Comparison of ENCODE assay signal across 8 cellular contexts in the genomic region with DNA sequence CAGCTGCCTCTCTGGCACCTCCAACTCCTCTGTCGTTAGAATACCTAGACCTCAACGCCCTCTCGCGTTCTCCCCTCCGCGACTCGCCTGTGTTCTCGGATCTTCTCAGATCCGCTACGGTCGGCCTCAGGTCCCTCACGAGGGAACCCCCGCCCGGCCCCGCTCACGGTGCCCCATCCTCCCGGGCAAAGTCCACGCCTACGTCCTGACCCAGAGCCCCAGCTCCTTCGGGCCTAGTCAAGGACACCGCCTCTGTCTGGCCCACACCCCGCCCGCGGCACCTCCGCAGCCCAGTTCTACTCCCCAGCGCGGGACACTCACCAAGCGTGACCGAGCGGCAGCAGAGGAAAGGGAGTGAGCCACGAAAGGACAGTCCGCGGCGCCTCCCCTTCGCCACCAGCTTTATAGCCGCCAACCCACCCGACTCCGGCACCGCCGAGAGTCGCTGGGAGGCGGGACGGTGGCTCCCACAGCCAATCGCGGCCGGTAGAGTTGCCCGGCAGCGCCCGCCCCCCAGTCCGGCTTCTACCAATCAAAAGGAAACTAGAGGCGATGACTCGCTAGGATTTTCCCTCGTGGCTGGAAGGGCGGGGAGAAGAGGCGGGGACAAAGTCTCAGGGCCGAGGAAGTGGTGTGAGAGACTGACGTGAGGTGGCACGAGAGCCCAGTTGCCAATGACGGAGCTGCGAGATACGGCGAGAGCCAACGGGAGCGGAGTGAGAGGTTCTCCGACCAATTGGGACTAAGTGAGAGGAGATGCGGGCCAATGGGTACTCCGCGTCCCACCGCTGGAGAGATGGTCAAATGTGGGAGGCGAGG. TPM values are rescaled to one million over a fixed set of nuclear protein-coding genes. Genes with fewer than 3 reads are reported as not detected.
DNase-seq lines count a peak whose midpoint lies in the region; TF ChIP-seq lines count a peak whose summit lies in the region.

A gene (minus strand): TSS at position 378 of the 819 bp plus-strand sequence. CDS start 14,447 bp downstream, outside the sequence.

- peaks cover 10% of the 10 kb centered on the region for H3F3A ChIP-seq in MM.1S (ENCODE audit: insufficient read depth, low read length)

- H3K36me3 ChIP-seq in ES-I3 (ENCODE audit: insufficient read depth, low read length), result 0 out of 2 replicates have a peak, but pooled peaks cover 3% of the 10 kb centered on the region
- H3K36me3 ChIP-seq in HAP-1 (replicated peaks), result no peaks in the 10 kb centered on the region; the same call in 1 of the 2 replicates
- 0 out of 2 replicates have a peak, but pooled peaks cover 3% of the 10 kb centered on the region for H3K36me3 ChIP-seq in MM.1S (replicated peaks; ENCODE audit: insufficient read depth, low read length)

- peak within 1 kb of the TSS; percentile 94 for H3K27ac ChIP-seq in MM.1S (ENCODE audit: low read length)

- H3K4me3 ChIP-seq in HAP-1 (peak within 1 kb of the TSS; percentile 95), MM.1S (ENCODE audit: low read length) (peak within 1 kb of the TSS; percentile 98), fibroblast of the aortic adventitia (ENCODE audit: low read depth, low read length) (peak within 1 kb of the TSS; percentile 97)

- TF ChIP-seq CTCF in MM.1S (IDR thresholded peaks at IDR 0.05; ENCODE audit: low read length) (peak; percentile 16), fibroblast of the aortic adventitia (IDR thresholded peaks at IDR 0.05; ENCODE audit: insufficient read depth, low read length) (no peak), nephron (IDR thresholded peaks at IDR 0.05; ENCODE audit: unreplicated experiment in 3 of 3) (no peak)

- peaks cover 49% of the 10 kb centered on the region for H3K79me2 ChIP-seq in MM.1S (ENCODE audit: low read length)

- DNase-seq in HAP-1 (ENCODE audit: low spot score in 2 of 2) (peak; percentile 97 to 99), MM.1S (peak; percentile 99), SIG-M5 (lab: John Stamatoyannopoulos, UW) (peak; percentile 80), activated gamma-delta T cell (lab: John Stamatoyannopoulos, UW) (peak; percentile 92), fibroblast of the aortic adventitia (ENCODE audit: low read depth) (peak; percentile 100)

- H3K9me3 ChIP-seq in ES-I3 (ENCODE audit: control insufficient read depth, insufficient read depth, low read length) (no peaks in the 10 kb centered on the region), HAP-1 (no peaks in the 10 kb centered on the region), MM.1S (replicated peaks; ENCODE audit: insufficient read depth, low read length) (no peaks in the 10 kb centered on the region)

- H3K4me3 Mint-ChIP-seq in nephron, result peak within 1 kb of the TSS; percentile 94 to 99 (median 98)
- H3K4me3 Mint-ChIP-seq in stimulated activated naive CD8-positive, alpha-beta T cell treated with anti-CD3 and anti-CD28 coated beads, Interleukin-15, Interleukin-2, amounts not matched to agents 100 ng/mL and 50 ng/mL, for 24 hours, result peak within 1 kb of the TSS; percentile 96

- 0 out of 2 replicates have a peak, but pooled peaks cover 6% of the 10 kb centered on the region for H4K20me1 ChIP-seq in MM.1S (ENCODE audit: insufficient read depth, low read length)

- H3K9me3 Mint-ChIP-seq in nephron, result no peaks in the 10 kb centered on the region
- H3K9me3 Mint-ChIP-seq in stimulated activated naive CD8-positive, alpha-beta T cell treated with anti-CD3 and anti-CD28 coated beads, Interleukin-15, Interleukin-2, amounts not matched to agents 100 ng/mL and 50 ng/mL, for 24 hours, result peaks cover 8% of the 10 kb centered on the region

- peaks cover 61% of the 10 kb centered on the region for H3K4me1 Mint-ChIP-seq in nephron
- peaks cover 82% of the 10 kb centered on the region for H3K4me1 Mint-ChIP-seq in stimulated activated naive CD8-positive, alpha-beta T cell treated with anti-CD3 and anti-CD28 coated beads, Interleukin-15, Interleukin-2, amounts not matched to agents 100 ng/mL and 50 ng/mL, for 24 hours (ENCODE audit: low read depth)

- H2AFZ ChIP-seq in MM.1S (ENCODE audit: low read length), result peak within 1 kb of the TSS; percentile 90

- H3K27me3 ChIP-seq in HAP-1 (ENCODE audit: low read depth) (no peaks in the 10 kb centered on the region), MM.1S (replicated peaks; ENCODE audit: insufficient read depth, low read length) (no peaks in the 10 kb centered on the region)

- H3K27ac Mint-ChIP-seq in nephron, result peak within 1 kb of the TSS; percentile 85 to 93 (median 92)
- peak within 1 kb of the TSS; percentile 98 for H3K27ac Mint-ChIP-seq in stimulated activated naive CD8-positive, alpha-beta T cell treated with anti-CD3 and anti-CD28 coated beads, Interleukin-15, Interleukin-2, amounts not matched to agents 100 ng/mL and 50 ng/mL, for 24 hours

- H3K27me3 Mint-ChIP-seq in nephron (ENCODE audit: low read depth), result no peaks in the 10 kb centered on the region
- no peaks in the 10 kb centered on the region for H3K27me3 Mint-ChIP-seq in stimulated activated naive CD8-positive, alpha-beta T cell treated with anti-CD3 and anti-CD28 coated beads, Interleukin-15, Interleukin-2, amounts not matched to agents 100 ng/mL and 50 ng/mL, for 24 hours

- peaks cover 24% of the 10 kb centered on the region for H3K4me1 ChIP-seq in ES-I3 (ENCODE audit: insufficient read depth, low read length)
- H3K4me1 ChIP-seq in HAP-1, result peaks cover 41% of the 10 kb centered on the region
- H3K4me1 ChIP-seq in MM.1S (ENCODE audit: low read length), result peaks cover 10% of the 10 kb centered on the region

- peak within 1 kb of the TSS; percentile 90 for H3K4me2 ChIP-seq in MM.1S (ENCODE audit: low read depth, low read length)

- in situ Hi-C loops in HAP-1 (cut with MboI; ENCODE audit: low sequenced_read_pairs), result no loop called here

- H3K9ac ChIP-seq in ES-I3 (ENCODE audit: low read depth, low read length) (peak within 1 kb of the TSS; percentile 77), MM.1S (ENCODE audit: low read length) (peak within 1 kb of the TSS; percentile 98)

- peaks cover 3% of the 10 kb centered on the region for H3K36me3 Mint-ChIP-seq in nephron (ENCODE audit: low read depth)
- H3K36me3 Mint-ChIP-seq in stimulated activated naive CD8-positive, alpha-beta T cell treated with anti-CD3 and anti-CD28 coated beads, Interleukin-15, Interleukin-2, amounts not matched to agents 100 ng/mL and 50 ng/mL, for 24 hours (ENCODE audit: low read depth), result peaks cover 38% of the 10 kb centered on the region

- no peaks in the 10 kb centered on the region for H3K9me2 ChIP-seq in MM.1S (replicated peaks; ENCODE audit: insufficient read depth, low read length)

RNA-seq across cellular contexts. Expression of the gene that starts here (rescaled TPM):
- 37.6 and 90.5 TPM in 2 replicates for total RNA-seq in fibroblast of the aortic adventitia (ENCODE audit: low replicate concordance)

Comparison
In these comparisons a context has a peak if more than half of its experiments do, and no peak if none do; other contexts are left out.
1. Peak in every context shown above with its lines: DNase-seq, H3K4me3 ChIP-seq and H3K27ac ChIP-seq.